In genomic region chr6:135780326-135780725, GRCh38 we compare ENCODE assay signal across 8 cellular contexts.
"Had no signal": no experiment of that assay in that cellular context is flagged by ENCODE, and none has a peak within 500 bp of the region (broad histone marks: within the 10 kb centered on the region; RNA-seq: fewer than 3 reads in every experiment).

No MANE protein-coding gene starts in this region.

- DNase-seq: GDM1, GF-D8 had no signal

- ATAC-seq: GM12878 had no signal

- FAIRE-seq: G401.6, GM12878, GM12891, GM12892, GM18507, GM19239 had no signal

- H3K4me3 ChIP-seq: GM12878 had no signal
